28 cellular contexts compared by ENCODE assay signal in the genomic region with DNA sequence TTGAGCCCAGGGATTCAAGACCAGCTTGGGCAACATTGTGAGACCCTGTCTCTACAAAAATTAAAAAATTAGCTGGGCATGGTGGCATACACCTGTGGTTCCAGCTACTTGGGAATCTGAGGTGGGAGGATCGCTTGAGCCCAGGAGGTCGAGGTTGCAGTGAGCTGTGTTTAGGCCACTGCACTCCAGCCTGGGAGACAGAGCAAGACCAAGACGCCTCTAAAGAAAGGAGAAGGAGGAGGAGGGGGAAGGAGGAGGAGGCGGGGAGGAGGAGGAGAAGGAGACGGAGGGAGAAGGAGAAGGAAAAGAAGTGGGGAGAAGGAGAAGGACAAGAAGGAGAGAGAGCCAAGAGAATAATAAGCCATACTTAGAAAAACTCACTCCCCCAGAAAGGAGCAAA.
"Had no signal": no experiment of that assay in that cellular context is flagged by ENCODE, and none has a peak within 500 bp of the region (broad histone marks: within the 10 kb centered on the region; RNA-seq: fewer than 3 reads in every experiment).

No MANE protein-coding gene starts in this region.

- H3K27me3 ChIP-seq: neural progenitor cell, ovary, right lobe of liver, sigmoid colon, stomach, thyroid gland, tibial nerve, upper lobe of left lung, vagina had no signal

- H3K79me2 ChIP-seq: parathyroid adenoma had no signal

- H3K9me3 ChIP-seq: ovary, psoas muscle, right lobe of liver, sigmoid colon, stomach, thoracic aorta, thyroid gland, tibial nerve, upper lobe of left lung, vagina had no signal

- H3K4me3 ChIP-seq: neural progenitor cell, ovary, psoas muscle, right lobe of liver, sigmoid colon, stomach, thoracic aorta, thyroid gland, tibial nerve, upper lobe of left lung, vagina had no signal

- H3K36me3 Mint-ChIP-seq: natural killer cell treated with Interleukin-12 subunit alpha and Interleukin-12 subunit beta and Interleukin-15 and Interleukin-18, amount 100 ng/mL, for 72 hours; stimulated activated effector memory CD8-positive, alpha-beta T cell treated with anti-CD3 and anti-CD28 coated beads, Interleukin-12 subunit alpha, Interleukin-12 subunit beta, amount 100 ng/mL, for 72 hours had no signal

- H3K4me1 ChIP-seq: neural progenitor cell, parathyroid adenoma, psoas muscle, right lobe of liver, sigmoid colon, stomach, thyroid gland, tibial nerve, upper lobe of left lung, vagina had no signal

- H3K4me1 Mint-ChIP-seq: naive thymus-derived CD8-positive, alpha-beta T cell; neural progenitor cell; stimulated activated effector memory CD8-positive, alpha-beta T cell treated with anti-CD3 and anti-CD28 coated beads, Interleukin-12 subunit alpha, Interleukin-12 subunit beta, amount 100 ng/mL, for 72 hours; stimulated activated naive B cell treated with anti-CD40 and anti-IgM and Interleukin-4, amounts not matched to agents 10 μg/mL and 1 μg/mL and 100 μg/mL, for 72 hours had no signal

- H3K27ac Mint-ChIP-seq: naive thymus-derived CD8-positive, alpha-beta T cell; natural killer cell treated with Interleukin-12 subunit alpha and Interleukin-12 subunit beta and Interleukin-15 and Interleukin-18, amount 100 ng/mL, for 72 hours; neural progenitor cell; progenitor cell of endocrine pancreas; stimulated activated effector memory CD8-positive, alpha-beta T cell treated with anti-CD3 and anti-CD28 coated beads, Interleukin-12 subunit alpha, Interleukin-12 subunit beta, amount 100 ng/mL, for 72 hours; stimulated activated naive B cell treated with anti-CD40 and anti-IgM and Interleukin-4, amounts not matched to agents 10 μg/mL and 1 μg/mL and 100 μg/mL, for 72 hours; stimulated activated naive CD8-positive, alpha-beta T cell treated with anti-CD3 and anti-CD28 coated beads, Interleukin-15, Interleukin-2, amounts not matched to agents 100 ng/mL and 50 ng/mL, for 24 hours had no signal

- H3K4me2 ChIP-seq: neural progenitor cell had no signal

- H3K27ac ChIP-seq: neural progenitor cell, ovary, parathyroid adenoma, psoas muscle, right lobe of liver, sigmoid colon, stomach, thoracic aorta, thyroid gland, tibial nerve, upper lobe of left lung, vagina had no signal

- ATAC-seq: naive thymus-derived CD8-positive, alpha-beta T cell; natural killer cell treated with Interleukin-12 subunit alpha and Interleukin-12 subunit beta and Interleukin-15 and Interleukin-18, amount 100 ng/mL, for 72 hours; psoas muscle; right cardiac atrium; right lobe of liver; stimulated activated effector memory CD8-positive, alpha-beta T cell treated with anti-CD3 and anti-CD28 coated beads, Interleukin-12 subunit alpha, Interleukin-12 subunit beta, amount 100 ng/mL, for 72 hours; stimulated activated naive B cell treated with anti-CD40 and anti-IgM and Interleukin-4, amounts not matched to agents 10 μg/mL and 1 μg/mL and 100 μg/mL, for 72 hours had no signal

- DNase-seq: naive thymus-derived CD8-positive, alpha-beta T cell; occipital lobe; ovary; posterior cingulate gyrus; psoas muscle; right cardiac atrium; right lobe of liver; sigmoid colon; small intestine; stimulated activated CD4-positive, alpha-beta T cell treated with anti-CD3 and anti-CD28 coated beads, Interleukin-15, amount 100 ng/mL, for 24 hours; stimulated activated CD4-positive, alpha-beta T cell treated with anti-CD3 and anti-CD28 coated beads, Interleukin-2, amount 100 ng/mL, for 24 hours; stimulated activated CD4-positive, alpha-beta T cell treated with anti-CD3 and anti-CD28 coated beads, Interleukin-2, amount 100 ng/mL, for 48 hours; stimulated activated CD4-positive, alpha-beta T cell treated with anti-CD3 and anti-CD28 coated beads, Interleukin-4, amount 100 ng/mL, for 24 hours; stimulated activated naive B cell treated with anti-CD40 and anti-IgM and Interleukin-4, amounts not matched to agents 10 μg/mL and 1 μg/mL and 100 μg/mL, for 72 hours; stimulated activated naive CD4-positive, alpha-beta T cell treated with Interleukin-2 at 50 U/mL for 16 hours; stomach; thyroid gland; trophoblast cell; upper lobe of left lung had no signal

- H3K9ac ChIP-seq: neural progenitor cell, parathyroid adenoma had no signal

- H3K9me3 Mint-ChIP-seq: naive thymus-derived CD8-positive, alpha-beta T cell; natural killer cell treated with Interleukin-12 subunit alpha and Interleukin-12 subunit beta and Interleukin-15 and Interleukin-18, amount 100 ng/mL, for 72 hours; neural progenitor cell; stimulated activated effector memory CD8-positive, alpha-beta T cell treated with anti-CD3 and anti-CD28 coated beads, Interleukin-12 subunit alpha, Interleukin-12 subunit beta, amount 100 ng/mL, for 72 hours; stimulated activated naive B cell treated with anti-CD40 and anti-IgM and Interleukin-4, amounts not matched to agents 10 μg/mL and 1 μg/mL and 100 μg/mL, for 72 hours; stimulated activated naive CD8-positive, alpha-beta T cell treated with anti-CD3 and anti-CD28 coated beads, Interleukin-15, Interleukin-2, amounts not matched to agents 100 ng/mL and 50 ng/mL, for 24 hours had no signal

- H3K4me3 Mint-ChIP-seq: naive thymus-derived CD8-positive, alpha-beta T cell; natural killer cell treated with Interleukin-12 subunit alpha and Interleukin-12 subunit beta and Interleukin-15 and Interleukin-18, amount 100 ng/mL, for 72 hours; neural progenitor cell; stimulated activated effector memory CD8-positive, alpha-beta T cell treated with anti-CD3 and anti-CD28 coated beads, Interleukin-12 subunit alpha, Interleukin-12 subunit beta, amount 100 ng/mL, for 72 hours; stimulated activated naive B cell treated with anti-CD40 and anti-IgM and Interleukin-4, amounts not matched to agents 10 μg/mL and 1 μg/mL and 100 μg/mL, for 72 hours; stimulated activated naive CD8-positive, alpha-beta T cell treated with anti-CD3 and anti-CD28 coated beads, Interleukin-15, Interleukin-2, amounts not matched to agents 100 ng/mL and 50 ng/mL, for 24 hours had no signal

- H3K27me3 Mint-ChIP-seq: naive thymus-derived CD8-positive, alpha-beta T cell; natural killer cell treated with Interleukin-12 subunit alpha and Interleukin-12 subunit beta and Interleukin-15 and Interleukin-18, amount 100 ng/mL, for 72 hours; progenitor cell of endocrine pancreas; stimulated activated naive B cell treated with anti-CD40 and anti-IgM and Interleukin-4, amounts not matched to agents 10 μg/mL and 1 μg/mL and 100 μg/mL, for 72 hours; stimulated activated naive CD8-positive, alpha-beta T cell treated with anti-CD3 and anti-CD28 coated beads, Interleukin-15, Interleukin-2, amounts not matched to agents 100 ng/mL and 50 ng/mL, for 24 hours had no signal

- H3K36me3 ChIP-seq: ovary, right lobe of liver had no signal

- H2AFZ ChIP-seq: neural progenitor cell, parathyroid adenoma had no signal
